1 cellular context compared by ENCODE assay signal in the genomic region with DNA sequence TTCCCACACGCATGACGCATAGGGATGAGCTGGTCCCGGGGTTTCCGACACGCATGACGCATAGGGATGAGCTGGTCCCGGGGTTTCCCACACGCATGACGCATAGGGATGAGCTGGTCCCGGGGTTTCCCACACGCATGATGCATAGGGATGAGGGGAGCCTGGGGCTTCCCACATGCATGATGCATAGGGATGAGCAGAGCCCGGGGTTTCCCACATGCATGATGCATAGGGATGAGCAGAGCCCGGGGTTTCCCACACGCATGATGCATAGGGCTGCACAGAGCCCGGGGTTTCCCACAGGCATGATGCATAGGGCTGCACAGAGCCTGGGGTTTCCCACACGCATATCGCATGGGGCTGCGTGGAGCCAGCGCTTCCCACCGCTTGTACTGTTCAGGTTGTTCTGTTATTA. TPM values are rescaled to one million over a fixed set of nuclear protein-coding genes. Genes with fewer than 3 reads are reported as not detected.
"Had no signal": no experiment of that assay in that cellular context is flagged by ENCODE, and none has a peak within 500 bp of the region (broad histone marks: within the 10 kb centered on the region; RNA-seq: fewer than 3 reads in every experiment).

No MANE protein-coding gene starts in this region.

RNA-seq across cellular contexts. Expression of gene SLC22A1, which starts 12.7 kb away (rescaled TPM):
- total RNA-seq: glomerular endothelial cell had no signal
